Comparison of ENCODE assay signal across 9 cellular contexts in genomic region chr9:130765135-130766030, GRCh38.
DNase-seq lines count a peak whose midpoint lies in the region; ATAC-seq and TF ChIP-seq lines count a peak whose summit lies in the region.
"Had no signal": no experiment of that assay in that cellular context is flagged by ENCODE, and none has a peak within 500 bp of the region (broad histone marks: within the 10 kb centered on the region; RNA-seq: fewer than 3 reads in every experiment).

No MANE protein-coding gene starts in this region.

- H3K36me3 Mint-ChIP-seq in activated CD8-positive, alpha-beta memory T cell treated with anti-CD3 and anti-CD28 coated beads, Interleukin-2, amount 10 ng/mL, durations not matched to agents 7 days and 5 days = no peaks in the 10 kb centered on the region
- H3K36me3 Mint-ChIP-seq in endothelial cell (ENCODE audit: low read depth, unreplicated experiment) (no peaks in the 10 kb centered on the region), CD14-positive monocyte (peaks cover 0 to 6% of the 10 kb centered on the region in 2 donors)
- H3K36me3 Mint-ChIP-seq in stimulated activated naive CD8-positive, alpha-beta T cell treated with anti-CD3 and anti-CD28 coated beads, Interleukin-15, Interleukin-2, amounts not matched to agents 100 ng/mL and 50 ng/mL, for 24 hours (ENCODE audit: low read depth) = no peaks in the 10 kb centered on the region

- peak; percentile 63 for ATAC-seq in activated CD8-positive, alpha-beta memory T cell treated with anti-CD3 and anti-CD28 coated beads, Interleukin-2, amount 10 ng/mL, durations not matched to agents 7 days and 5 days
- ATAC-seq in HG02973 (IDR thresholded peaks at IDR 0.05; ENCODE audit: unreplicated experiment) (peak; percentile 65), foreskin keratinocyte (no peak), GM21367 (IDR thresholded peaks at IDR 0.05; ENCODE audit: unreplicated experiment) (no peak)

- H3K27me3 Mint-ChIP-seq in activated CD8-positive, alpha-beta memory T cell treated with anti-CD3 and anti-CD28 coated beads, Interleukin-2, amount 10 ng/mL, durations not matched to agents 7 days and 5 days = no peaks in the 10 kb centered on the region
- H3K27me3 Mint-ChIP-seq in endothelial cell (ENCODE audit: unreplicated experiment) (no peaks in the 10 kb centered on the region), CD14-positive monocyte (ENCODE audit: low read depth in 3 of 3) (peaks cover 0 to 1% (median 0%) of the 10 kb centered on the region in 3 donors)
- no peaks in the 10 kb centered on the region for H3K27me3 Mint-ChIP-seq in stimulated activated naive CD8-positive, alpha-beta T cell treated with anti-CD3 and anti-CD28 coated beads, Interleukin-15, Interleukin-2, amounts not matched to agents 100 ng/mL and 50 ng/mL, for 24 hours

- intact Hi-C loops in CD14-positive monocyte (cut with micrococcal nuclease) = loop anchor here in 1 of 2 donors (10.0 kb wide), 1 partner anchor 99 kb away; no protein-coding TSS in a partner anchor

- peak overlapping the region; percentile 68 for H3K27ac Mint-ChIP-seq in activated CD8-positive, alpha-beta memory T cell treated with anti-CD3 and anti-CD28 coated beads, Interleukin-2, amount 10 ng/mL, durations not matched to agents 7 days and 5 days
- H3K27ac Mint-ChIP-seq in endothelial cell (ENCODE audit: unreplicated experiment) = peak overlapping the region; percentile 39
- peak overlapping the region; percentile 64 for H3K27ac Mint-ChIP-seq in stimulated activated naive CD8-positive, alpha-beta T cell treated with anti-CD3 and anti-CD28 coated beads, Interleukin-15, Interleukin-2, amounts not matched to agents 100 ng/mL and 50 ng/mL, for 24 hours
- peak overlapping the region in 3 of 7 donors; percentile 23 to 70 (median 30) for H3K27ac Mint-ChIP-seq in CD14-positive monocyte

- H3K9me3 Mint-ChIP-seq in activated CD8-positive, alpha-beta memory T cell treated with anti-CD3 and anti-CD28 coated beads, Interleukin-2, amount 10 ng/mL, durations not matched to agents 7 days and 5 days (ENCODE audit: low read depth) = no peaks in the 10 kb centered on the region
- H3K9me3 Mint-ChIP-seq in endothelial cell (ENCODE audit: unreplicated experiment) (no peaks in the 10 kb centered on the region), CD14-positive monocyte (no peaks in the 10 kb centered on the region)
- no peaks in the 10 kb centered on the region for H3K9me3 Mint-ChIP-seq in stimulated activated naive CD8-positive, alpha-beta T cell treated with anti-CD3 and anti-CD28 coated beads, Interleukin-15, Interleukin-2, amounts not matched to agents 100 ng/mL and 50 ng/mL, for 24 hours

- no peaks in the 10 kb centered on the region for H3K27me3 ChIP-seq in foreskin keratinocyte

- TF ChIP-seq CTCF in endothelial cell (IDR thresholded peaks at IDR 0.05; ENCODE audit: unreplicated experiment) (no peak), foreskin keratinocyte (conservative IDR thresholded peaks at IDR 0.05) (no peak), CD14-positive monocyte (IDR thresholded peaks at IDR 0.05) (no peak)

- H3K27ac ChIP-seq in foreskin keratinocyte = no peak overlapping the region

- H3K4me1 Mint-ChIP-seq in activated CD8-positive, alpha-beta memory T cell treated with anti-CD3 and anti-CD28 coated beads, Interleukin-2, amount 10 ng/mL, durations not matched to agents 7 days and 5 days = peaks cover 56% of the 10 kb centered on the region
- H3K4me1 Mint-ChIP-seq in endothelial cell (ENCODE audit: unreplicated experiment) (peaks cover 61% of the 10 kb centered on the region), CD14-positive monocyte (peaks cover 67% of the 10 kb centered on the region)
- H3K4me1 Mint-ChIP-seq in stimulated activated naive CD8-positive, alpha-beta T cell treated with anti-CD3 and anti-CD28 coated beads, Interleukin-15, Interleukin-2, amounts not matched to agents 100 ng/mL and 50 ng/mL, for 24 hours (ENCODE audit: low read depth) = peaks cover 73% of the 10 kb centered on the region

- H3K4me3 Mint-ChIP-seq in activated CD8-positive, alpha-beta memory T cell treated with anti-CD3 and anti-CD28 coated beads, Interleukin-2, amount 10 ng/mL, durations not matched to agents 7 days and 5 days = peak overlapping the region; percentile 4
- H3K4me3 Mint-ChIP-seq in endothelial cell (ENCODE audit: unreplicated experiment) (no peak overlapping the region), CD14-positive monocyte (no peak overlapping the region)
- peak overlapping the region; percentile 40 for H3K4me3 Mint-ChIP-seq in stimulated activated naive CD8-positive, alpha-beta T cell treated with anti-CD3 and anti-CD28 coated beads, Interleukin-15, Interleukin-2, amounts not matched to agents 100 ng/mL and 50 ng/mL, for 24 hours

- peak; percentile 57 for DNase-seq in activated CD8-positive, alpha-beta memory T cell treated with anti-CD3 and anti-CD28 coated beads, Interleukin-2, amount 10 ng/mL, durations not matched to agents 7 days and 5 days
- DNase-seq in activated CD8-positive, alpha-beta memory T cell treated with anti-CD3 and anti-CD28 coated beads, Interleukin-2, amount 50 U/mL, for 48 hours = no peak
- DNase-seq in endothelial cell (ENCODE audit: low spot score) (no peak), foreskin keratinocyte (no peak), CD14-positive monocyte (ENCODE audit: low spot score) (no peak)
- DNase-seq: NCI-H524 treated with DMSO at 0.1 percent for 48 hours had no signal

- CTCF ChIA-PET in activated CD8-positive, alpha-beta memory T cell treated with anti-CD3 and anti-CD28 coated beads, Interleukin-2, amount 10 ng/mL, durations not matched to agents 7 days and 5 days (lab: Charles Lee) = interaction anchor here (0.6 to 1.3 kb wide), 2 partner anchors 9 to 34 kb away, joined by 3 to 4 read pairs; no protein-coding TSS in a partner anchor

- H3K4me1 ChIP-seq in foreskin keratinocyte = peaks cover 13% of the 10 kb centered on the region

Comparison
In these comparisons a context has a peak if more than half of its experiments do, and no peak if none do; other contexts are left out.
1. ATAC-seq: peak in activated CD8-positive, alpha-beta memory T cell treated with anti-CD3 and anti-CD28 coated beads, Interleukin-2, amount 10 ng/mL, durations not matched to agents 7 days and 5 days (single experiment) and HG02973 (single experiment); none in foreskin keratinocyte (single experiment) and GM21367 (single experiment).
2. H3K4me3 Mint-ChIP-seq: peak in activated CD8-positive, alpha-beta memory T cell treated with anti-CD3 and anti-CD28 coated beads, Interleukin-2, amount 10 ng/mL, durations not matched to agents 7 days and 5 days (single experiment) and stimulated activated naive CD8-positive, alpha-beta T cell treated with anti-CD3 and anti-CD28 coated beads, Interleukin-15, Interleukin-2, amounts not matched to agents 100 ng/mL and 50 ng/mL, for 24 hours (single experiment); none in endothelial cell (single experiment) and CD14-positive monocyte (0 of 2).